8 cellular contexts compared by ENCODE assay signal in genomic region chr1:206612129-206612876, GRCh38. TPM values are rescaled to one million over a fixed set of nuclear protein-coding genes. Genes with fewer than 3 reads are reported as not detected.
DNase-seq lines count a peak whose midpoint lies in the region; ATAC-seq and TF ChIP-seq lines count a peak whose summit lies in the region.

TSS of gene EIF2D (minus strand) at chr1:206612465. CDS start at chr1:206612342, 123 bp downstream.

- DNase-seq in D341Med (ENCODE audit: low spot score) (peak; percentile 100), HuH-7.5 (ENCODE audit: low spot score) (peak; percentile 94), endodermal cell (peak; percentile 98), mesothelial cell of epicardium (ENCODE audit: low spot score in 2 of 2, unreplicated experiment in 2 of 2) (peak; percentile 95 to 99)
- peak; percentile 79 for DNase-seq in activated CD8-positive, alpha-beta memory T cell treated with anti-CD3 and anti-CD28 coated beads, Interleukin-2, amount 50 U/mL, for 24 hours (ENCODE audit: extremely low read depth)
- peak; percentile 84 to 87 for DNase-seq in stimulated activated CD8-positive, alpha-beta memory T cell treated with anti-CD3 and anti-CD28 coated beads, Interleukin-15, amount 100 ng/mL, for 4 hours (ENCODE audit: low read depth in 2 of 2)

- H4K20me1 ChIP-seq in OCI-LY1 (ENCODE audit: insufficient read depth, low read length) = no peaks in the 10 kb centered on the region

- peak; percentile 71 for ATAC-seq in GM21447 (IDR thresholded peaks at IDR 0.05; ENCODE audit: unreplicated experiment)

- H3K36me3 Mint-ChIP-seq in endodermal cell (ENCODE audit: low read depth) (peaks cover 9% of the 10 kb centered on the region), mesothelial cell of epicardium (peaks cover 11% of the 10 kb centered on the region)

- H3K4me3 ChIP-seq in OCI-LY1 (ENCODE audit: low read depth, low read length, poor library complexity, severe bottlenecking) = peak within 1 kb of the TSS; percentile 84
- peak within 1 kb of the TSS; percentile 95 for H3K4me3 ChIP-seq in endodermal cell (ENCODE audit: low read length)

- H3K27ac ChIP-seq in OCI-LY1 (ENCODE audit: low read depth, low read length, poor library complexity, severe bottlenecking) = no peak within 1 kb of the TSS
- H3K27ac ChIP-seq in endodermal cell (ENCODE audit: low read depth, low read length) = peak within 1 kb of the TSS; percentile 82

- H3K9me3 ChIP-seq in OCI-LY1 (ENCODE audit: low read length) (no peaks in the 10 kb centered on the region), endodermal cell (ENCODE audit: control insufficient read depth, low read length) (no peaks in the 10 kb centered on the region)

- H3K4me1 Mint-ChIP-seq in endodermal cell (peaks cover 9% of the 10 kb centered on the region), mesothelial cell of epicardium (peaks cover 12% of the 10 kb centered on the region)

- H3K79me2 ChIP-seq in OCI-LY1 (ENCODE audit: insufficient read depth, low read length) = 0 out of 2 replicates have a peak, but pooled peaks cover 5% of the 10 kb centered on the region

- H3K9me3 Mint-ChIP-seq in endodermal cell = no peaks in the 10 kb centered on the region
- no peaks in the 10 kb centered on the region for H3K9me3 Mint-ChIP-seq in mesothelial cell of epicardium

- H3K4me1 ChIP-seq in OCI-LY1 (ENCODE audit: insufficient read depth, low read length, severe bottlenecking) (peaks cover 12% of the 10 kb centered on the region), endodermal cell (ENCODE audit: control insufficient read depth, insufficient read depth, low read length) (peaks cover 4% of the 10 kb centered on the region)

- peak; percentile 92 for TF ChIP-seq CTCF in OCI-LY1 (IDR thresholded peaks at IDR 0.05; ENCODE audit: low read length)
- peak; percentile 96 for TF ChIP-seq CTCF in endodermal cell (conservative IDR thresholded peaks at IDR 0.05)
- TF ChIP-seq CTCF in mesothelial cell of epicardium (IDR thresholded peaks at IDR 0.05; ENCODE audit: unreplicated experiment) = peak; percentile 97

- H3K36me3 ChIP-seq in OCI-LY1 (ENCODE audit: insufficient read depth, low read length) = peaks cover 13% of the 10 kb centered on the region; the same call in 1 of the 2 replicates
- peaks cover 11% of the 10 kb centered on the region for H3K36me3 ChIP-seq in endodermal cell (ENCODE audit: control insufficient read depth, insufficient read depth, low read length)

- H3K9ac ChIP-seq in OCI-LY1 (ENCODE audit: low read length) (peak within 1 kb of the TSS; percentile 81), endodermal cell (ENCODE audit: extremely low read depth, low read length, poor library complexity, severe bottlenecking) (peak within 1 kb of the TSS; percentile 85)

- H2AFZ ChIP-seq in OCI-LY1 (ENCODE audit: low read length) = no peak within 1 kb of the TSS

- H3F3A ChIP-seq in OCI-LY1 (ENCODE audit: insufficient read depth, low read length) = 0 out of 2 replicates have a peak, but pooled peaks cover 3% of the 10 kb centered on the region

- peak within 1 kb of the TSS; percentile 99 for H3K27ac Mint-ChIP-seq in endodermal cell
- peak within 1 kb of the TSS; percentile 97 for H3K27ac Mint-ChIP-seq in mesothelial cell of epicardium

- H3K27me3 Mint-ChIP-seq in endodermal cell (ENCODE audit: insufficient read depth) = peaks cover 11% of the 10 kb centered on the region
- peaks cover 8% of the 10 kb centered on the region for H3K27me3 Mint-ChIP-seq in mesothelial cell of epicardium (ENCODE audit: low read depth)

- 5 to 12% methylated on average over 7 to 48 of the region's 48 CpGs for WGBS in endodermal cell (ENCODE audit: insufficient coverage in 1 of 2, insufficient read length in 1 of 2), 2 experiments

- no peaks in the 10 kb centered on the region for H3K9me2 ChIP-seq in OCI-LY1 (ENCODE audit: low read depth, low read length)

- no peaks in the 10 kb centered on the region for H3K27me3 ChIP-seq in OCI-LY1 (ENCODE audit: insufficient read depth, low read length)
- no peaks in the 10 kb centered on the region for H3K27me3 ChIP-seq in endodermal cell (ENCODE audit: control insufficient read depth, insufficient read depth, low read length, poor library complexity, severe bottlenecking)

- H3K4me3 Mint-ChIP-seq in endodermal cell (peak within 1 kb of the TSS; percentile 91), mesothelial cell of epicardium (peak within 1 kb of the TSS; percentile 82)

- peak within 1 kb of the TSS; percentile 71 for H3K4me2 ChIP-seq in OCI-LY1 (ENCODE audit: low read length)

RNA-seq across cellular contexts. Expression of gene EIF2D, which starts in this region (rescaled TPM):
- total RNA-seq in endodermal cell (10 to 100 TPM; 38.3 to 41.9 TPM), mesothelial cell of epicardium (49.6 to 53.3 TPM (median 52.3 TPM) in 3 replicates)
- 47.9 TPM for polyA plus RNA-seq in endodermal cell (2013, experiment 1 of 2)
- polyA plus RNA-seq in endodermal cell (2013, experiment 2 of 2) = 42.1 TPM
